ENCODE assay signal across 8 cellular contexts in the genomic region with DNA sequence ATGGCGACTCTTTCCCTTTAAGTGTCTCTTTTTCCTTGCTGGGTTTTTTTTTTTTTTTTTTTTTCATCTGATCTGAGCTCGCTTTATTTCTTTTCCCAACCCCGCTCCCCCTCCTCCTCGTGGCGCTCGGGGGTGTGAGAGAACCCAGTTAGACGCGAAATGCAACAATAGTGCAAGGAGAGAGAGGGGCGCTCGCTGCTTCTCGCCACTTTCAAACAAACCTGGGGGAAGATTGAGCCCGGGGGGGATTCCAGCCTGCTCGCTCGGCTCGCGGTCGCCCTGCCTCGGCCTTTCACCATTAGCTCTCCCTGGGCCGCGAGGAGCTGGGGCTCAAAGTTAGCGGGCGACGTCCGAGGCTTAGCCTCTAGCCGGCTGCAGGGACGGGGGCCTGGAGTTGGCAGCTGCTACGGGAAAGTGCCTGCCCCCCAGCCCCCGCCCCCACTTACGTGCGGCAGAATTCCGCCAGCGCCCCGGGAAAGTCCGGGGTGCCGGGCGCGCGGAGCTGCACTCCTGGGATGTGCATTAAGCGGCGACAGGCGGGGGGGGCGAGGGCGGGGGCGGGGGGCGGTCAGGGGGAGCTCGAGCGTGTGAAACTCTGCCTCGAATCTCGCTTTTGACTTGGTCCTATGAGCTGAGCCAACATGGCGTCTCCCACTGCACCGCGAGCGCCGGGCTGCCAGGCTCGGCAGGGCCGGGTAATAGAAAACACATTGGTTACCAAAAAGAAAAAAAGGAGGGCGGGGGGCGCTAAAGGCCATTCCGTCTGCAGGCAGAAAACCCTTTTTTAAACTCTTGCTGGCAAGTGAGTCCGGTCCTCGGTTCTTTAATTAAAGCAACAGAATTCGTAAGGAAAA. TPM values are rescaled to one million over a fixed set of nuclear protein-coding genes. Genes with fewer than 3 reads are reported as not detected.
DNase-seq lines count a peak whose midpoint lies in the region; ATAC-seq, FAIRE-seq and TF ChIP-seq lines count a peak whose summit lies in the region.

No MANE protein-coding gene starts in this region.

- FAIRE-seq in G401.6 (lab: Jason Lieb, UNC): peak; percentile 58

- TF ChIP-seq EP300 in upper lobe of left lung (IDR thresholded peaks at IDR 0.05): no peak

- H3K4me3 ChIP-seq in coronary artery: peak overlapping the region; percentile 94
- peak overlapping the region; percentile 62 for H3K4me3 ChIP-seq in lower leg skin (ENCODE audit: low read depth, poor library complexity, severe bottlenecking)
- peak overlapping the region; percentile 47 to 78 (median 65) for H3K4me3 ChIP-seq in upper lobe of left lung

- 1% methylated on average over 39 to 48 of the region's 62 CpGs for WGBS in lower leg skin, 2 donors
- WGBS in upper lobe of left lung, 2 donors: 1 to 2% methylated on average over 28 to 41 of the region's 62 CpGs

- no peaks in the 10 kb centered on the region for H3K9me3 ChIP-seq in upper lobe of left lung

- H3K27me3 ChIP-seq in upper lobe of left lung: no peaks in the 10 kb centered on the region

- ATAC-seq in upper lobe of left lung (ENCODE audit: low FRiP score in 2 of 2): peak; percentile 12 to 77
- no peak for ATAC-seq in GM18873 (IDR thresholded peaks at IDR 0.05; ENCODE audit: low FRiP score, unreplicated experiment)

- H3K27ac ChIP-seq in coronary artery: peak overlapping the region; percentile 94 to 97
- peak overlapping the region; percentile 89 to 94 (median 94) for H3K27ac ChIP-seq in upper lobe of left lung

- peaks cover 0 to 11% (median 0%) of the 10 kb centered on the region in 4 donors for H3K36me3 ChIP-seq in upper lobe of left lung

- peak; percentile 32 for DNase-seq in NCI-H1417 treated with DMSO at 0.1 percent for 48 hours (lab: John Stamatoyannopoulos, UW)
- DNase-seq in coronary artery (ENCODE audit: low spot score): peak; percentile 73
- peak in 1 of 2 donors; percentile 86 for DNase-seq in lower leg skin (ENCODE audit: low spot score in 2 of 2)
- DNase-seq in upper lobe of left lung: peak in 1 of 2 donors; percentile 87
- DNase-seq in SIG-M5 treated with dmso at 0.1 percent for 504 hours (lab: John Stamatoyannopoulos, UW; ENCODE audit: unreplicated experiment): no peak
- no peak for DNase-seq in NCI-H1930 (lab: John Stamatoyannopoulos, UW)

- intact Hi-C loops in lower leg skin (cut with DNase I; ENCODE audit: low total_unique reads): no loop called here

- TF ChIP-seq POLR2A in lower leg skin (IDR thresholded peaks at IDR 0.05): no peak
- TF ChIP-seq POLR2A in upper lobe of left lung (IDR thresholded peaks at IDR 0.05): peak in 1 of 4 donors; percentile 35

- peaks cover 0 to 28% (median 6%) of the 10 kb centered on the region in 4 donors for H3K4me1 ChIP-seq in upper lobe of left lung

- TF ChIP-seq CTCF in coronary artery (IDR thresholded peaks at IDR 0.05) (no peak), lower leg skin (IDR thresholded peaks at IDR 0.05) (no peak), upper lobe of left lung (IDR thresholded peaks at IDR 0.05) (no peak)

RNA-seq across cellular contexts. Expression of gene NR2F2, which starts 10.3 kb away (rescaled TPM):
- total RNA-seq in lower leg skin (10 to 100 TPM in 1 of 4 donors, 1 to 10 TPM in 3; 3.9 to 14.0 (median 6.5) TPM), upper lobe of left lung (10 to 100 TPM; 10.8 to 64.7 (median 30.1) TPM)

Comparison
In these comparisons a context has a peak if more than half of its experiments do, and no peak if none do; other contexts are left out.
1. DNase-seq: peak in NCI-H1417 treated with DMSO at 0.1 percent for 48 hours (single experiment) and coronary artery (single experiment); none in SIG-M5 treated with dmso at 0.1 percent for 504 hours (single experiment) and NCI-H1930 (0 of 2).
2. Peak in every context shown above with its lines, with median percentiles within 50 percentile points of each other: H3K4me3 ChIP-seq.